Comparison of ENCODE assay signal across 1 cellular context in the genomic region with DNA sequence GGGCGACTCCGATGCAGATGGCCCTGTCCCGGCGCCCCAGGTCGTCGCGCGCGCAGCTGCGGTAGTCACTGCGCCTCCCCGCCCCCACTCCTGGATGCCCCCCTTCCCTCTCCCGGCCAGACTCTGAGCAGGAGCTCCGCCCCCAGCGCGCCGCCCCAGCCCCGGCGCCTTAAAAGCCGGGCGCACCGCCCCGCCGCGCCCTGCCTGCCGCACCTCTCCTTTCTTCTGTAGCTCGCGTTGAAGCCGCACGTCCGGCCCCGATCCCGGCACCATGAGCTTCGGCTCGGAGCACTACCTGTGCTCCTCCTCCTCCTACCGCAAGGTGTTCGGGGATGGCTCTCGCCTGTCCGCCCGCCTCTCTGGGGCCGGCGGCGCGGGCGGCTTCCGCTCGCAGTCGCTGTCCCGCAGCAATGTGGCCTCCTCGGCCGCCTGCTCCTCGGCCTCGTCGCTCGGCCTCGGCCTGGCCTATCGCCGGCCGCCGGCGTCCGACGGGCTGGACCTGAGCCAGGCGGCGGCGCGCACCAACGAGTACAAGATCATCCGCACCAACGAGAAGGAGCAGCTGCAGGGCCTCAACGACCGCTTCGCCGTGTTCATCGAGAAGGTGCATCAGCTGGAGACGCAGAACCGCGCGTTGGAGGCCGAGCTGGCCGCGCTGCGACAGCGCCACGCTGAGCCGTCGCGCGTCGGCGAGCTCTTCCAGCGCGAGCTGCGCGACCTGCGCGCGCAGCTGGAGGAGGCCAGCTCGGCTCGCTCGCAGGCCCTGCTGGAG.
TF ChIP-seq lines count a peak whose summit lies in the region.

A gene (plus strand): TSS at position 198 of the 772 bp plus-strand sequence. CDS start 74 bp downstream, at position 272.

TF ChIP-seq in HEK293, 187 proteins besides CTCF, POLR2A, EP300 and RAD21 (continued from another document and continues in another):
- TF ChIP-seq, protein P1, sequence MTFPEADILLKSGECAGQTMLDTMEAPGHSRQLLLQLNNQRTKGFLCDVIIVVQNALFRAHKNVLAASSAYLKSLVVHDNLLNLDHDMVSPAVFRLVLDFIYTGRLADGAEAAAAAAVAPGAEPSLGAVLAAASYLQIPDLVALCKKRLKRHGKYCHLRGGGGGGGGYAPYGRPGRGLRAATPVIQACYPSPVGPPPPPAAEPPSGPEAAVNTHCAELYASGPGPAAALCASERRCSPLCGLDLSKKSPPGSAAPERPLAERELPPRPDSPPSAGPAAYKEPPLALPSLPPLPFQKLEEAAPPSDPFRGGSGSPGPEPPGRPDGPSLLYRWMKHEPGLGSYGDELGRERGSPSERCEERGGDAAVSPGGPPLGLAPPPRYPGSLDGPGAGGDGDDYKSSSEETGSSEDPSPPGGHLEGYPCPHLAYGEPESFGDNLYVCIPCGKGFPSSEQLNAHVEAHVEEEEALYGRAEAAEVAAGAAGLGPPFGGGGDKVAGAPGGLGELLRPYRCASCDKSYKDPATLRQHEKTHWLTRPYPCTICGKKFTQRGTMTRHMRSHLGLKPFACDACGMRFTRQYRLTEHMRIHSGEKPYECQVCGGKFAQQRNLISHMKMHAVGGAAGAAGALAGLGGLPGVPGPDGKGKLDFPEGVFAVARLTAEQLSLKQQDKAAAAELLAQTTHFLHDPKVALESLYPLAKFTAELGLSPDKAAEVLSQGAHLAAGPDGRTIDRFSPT (tag by site-specific recombination; IDR thresholded peaks at IDR 0.05): no peak
- TF ChIP-seq, protein P2, sequence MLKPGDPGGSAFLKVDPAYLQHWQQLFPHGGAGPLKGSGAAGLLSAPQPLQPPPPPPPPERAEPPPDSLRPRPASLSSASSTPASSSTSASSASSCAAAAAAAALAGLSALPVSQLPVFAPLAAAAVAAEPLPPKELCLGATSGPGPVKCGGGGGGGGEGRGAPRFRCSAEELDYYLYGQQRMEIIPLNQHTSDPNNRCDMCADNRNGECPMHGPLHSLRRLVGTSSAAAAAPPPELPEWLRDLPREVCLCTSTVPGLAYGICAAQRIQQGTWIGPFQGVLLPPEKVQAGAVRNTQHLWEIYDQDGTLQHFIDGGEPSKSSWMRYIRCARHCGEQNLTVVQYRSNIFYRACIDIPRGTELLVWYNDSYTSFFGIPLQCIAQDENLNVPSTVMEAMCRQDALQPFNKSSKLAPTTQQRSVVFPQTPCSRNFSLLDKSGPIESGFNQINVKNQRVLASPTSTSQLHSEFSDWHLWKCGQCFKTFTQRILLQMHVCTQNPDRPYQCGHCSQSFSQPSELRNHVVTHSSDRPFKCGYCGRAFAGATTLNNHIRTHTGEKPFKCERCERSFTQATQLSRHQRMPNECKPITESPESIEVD (tag by site-specific recombination; IDR thresholded peaks at IDR 0.05): no peak
- TF ChIP-seq GLI4 (tag by site-specific recombination; IDR thresholded peaks at IDR 0.05) (no peak), ZNF658 (tag by site-specific recombination; IDR thresholded peaks at IDR 0.05) (no peak), ZNF354C (tag by site-specific recombination; IDR thresholded peaks at IDR 0.05; ENCODE audit: borderline replicate concordance, low read depth) (no peak), ZNF324 (tag by site-specific recombination; IDR thresholded peaks at IDR 0.05) (no peak), ZNF510 (tag by site-specific recombination; IDR thresholded peaks at IDR 0.05; ENCODE audit: insufficient replicate concordance) (no peak), ZNF433 (tag by site-specific recombination; IDR thresholded peaks at IDR 0.05; ENCODE audit: low read depth) (no peak), SCRT2 (tag by site-specific recombination; IDR thresholded peaks at IDR 0.05) (no peak), ZIC2 (tag by site-specific recombination; IDR thresholded peaks at IDR 0.05) (0 out of 2 replicates have a peak, but pooled peaks have one; percentile 9), ZNF121 (tag by site-specific recombination; IDR thresholded peaks at IDR 0.05) (no peak), ZNF292 (tag by site-specific recombination; IDR thresholded peaks at IDR 0.05; ENCODE audit: borderline replicate concordance, low read depth) (no peak), KLF8 (tag by site-specific recombination; IDR thresholded peaks at IDR 0.05) (no peak), ZNF664 (tag by site-specific recombination; IDR thresholded peaks at IDR 0.05) (no peak), ZNF561 (tag by site-specific recombination; IDR thresholded peaks at IDR 0.05; ENCODE audit: borderline replicate concordance) (no peak; the same call in 1 of the 2 replicates), ZNF626 (tag by site-specific recombination; IDR thresholded peaks at IDR 0.05) (no peak), ZNF24 (tag by site-specific recombination; IDR thresholded peaks at IDR 0.05) (no peak), GLIS1 (tag by site-specific recombination; IDR thresholded peaks at IDR 0.05) (no peak; the same call in 1 of the 2 replicates), GFI1B (tag by site-specific recombination; IDR thresholded peaks at IDR 0.05) (no peak), KLF1 (tag by site-specific recombination; IDR thresholded peaks at IDR 0.05) (peak; percentile 61; the same call in 1 of the 2 replicates), KLF10 (tag by site-specific recombination; IDR thresholded peaks at IDR 0.05) (0 out of 2 replicates have a peak, but pooled peaks have one; percentile 24), ZNF133 (tag by site-specific recombination; IDR thresholded peaks at IDR 0.05) (no peak), ZNF792 (tag by site-specific recombination; IDR thresholded peaks at IDR 0.05) (no peak), ZNF16 (tag by site-specific recombination; IDR thresholded peaks at IDR 0.05; ENCODE audit: low read depth) (no peak), ZNF157 (tag by site-specific recombination; IDR thresholded peaks at IDR 0.05) (no peak), ZNF175 (tag by site-specific recombination; IDR thresholded peaks at IDR 0.05) (no peak), ZNF391 (tag by site-specific recombination; IDR thresholded peaks at IDR 0.05; ENCODE audit: borderline replicate concordance, low read depth) (no peak), ZBTB7A (tag by site-specific recombination; IDR thresholded peaks at IDR 0.05; ENCODE audit: low read depth) (no peak), ZBTB21 (tag by site-specific recombination; IDR thresholded peaks at IDR 0.05) (no peak), ZSCAN30 (tag by site-specific recombination; IDR thresholded peaks at IDR 0.05) (no peak; the same call in 1 of the 2 replicates)
- TF ChIP-seq, protein P3, sequence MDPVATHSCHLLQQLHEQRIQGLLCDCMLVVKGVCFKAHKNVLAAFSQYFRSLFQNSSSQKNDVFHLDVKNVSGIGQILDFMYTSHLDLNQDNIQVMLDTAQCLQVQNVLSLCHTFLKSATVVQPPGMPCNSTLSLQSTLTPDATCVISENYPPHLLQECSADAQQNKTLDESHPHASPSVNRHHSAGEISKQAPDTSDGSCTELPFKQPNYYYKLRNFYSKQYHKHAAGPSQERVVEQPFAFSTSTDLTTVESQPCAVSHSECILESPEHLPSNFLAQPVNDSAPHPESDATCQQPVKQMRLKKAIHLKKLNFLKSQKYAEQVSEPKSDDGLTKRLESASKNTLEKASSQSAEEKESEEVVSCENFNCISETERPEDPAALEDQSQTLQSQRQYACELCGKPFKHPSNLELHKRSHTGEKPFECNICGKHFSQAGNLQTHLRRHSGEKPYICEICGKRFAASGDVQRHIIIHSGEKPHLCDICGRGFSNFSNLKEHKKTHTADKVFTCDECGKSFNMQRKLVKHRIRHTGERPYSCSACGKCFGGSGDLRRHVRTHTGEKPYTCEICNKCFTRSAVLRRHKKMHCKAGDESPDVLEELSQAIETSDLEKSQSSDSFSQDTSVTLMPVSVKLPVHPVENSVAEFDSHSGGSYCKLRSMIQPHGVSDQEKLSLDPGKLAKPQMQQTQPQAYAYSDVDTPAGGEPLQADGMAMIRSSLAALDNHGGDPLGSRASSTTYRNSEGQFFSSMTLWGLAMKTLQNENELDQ (tag by site-specific recombination; IDR thresholded peaks at IDR 0.05; ENCODE audit: low read depth): no peak
- TF ChIP-seq, protein P4, sequence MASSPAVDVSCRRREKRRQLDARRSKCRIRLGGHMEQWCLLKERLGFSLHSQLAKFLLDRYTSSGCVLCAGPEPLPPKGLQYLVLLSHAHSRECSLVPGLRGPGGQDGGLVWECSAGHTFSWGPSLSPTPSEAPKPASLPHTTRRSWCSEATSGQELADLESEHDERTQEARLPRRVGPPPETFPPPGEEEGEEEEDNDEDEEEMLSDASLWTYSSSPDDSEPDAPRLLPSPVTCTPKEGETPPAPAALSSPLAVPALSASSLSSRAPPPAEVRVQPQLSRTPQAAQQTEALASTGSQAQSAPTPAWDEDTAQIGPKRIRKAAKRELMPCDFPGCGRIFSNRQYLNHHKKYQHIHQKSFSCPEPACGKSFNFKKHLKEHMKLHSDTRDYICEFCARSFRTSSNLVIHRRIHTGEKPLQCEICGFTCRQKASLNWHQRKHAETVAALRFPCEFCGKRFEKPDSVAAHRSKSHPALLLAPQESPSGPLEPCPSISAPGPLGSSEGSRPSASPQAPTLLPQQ (tag by site-specific recombination; IDR thresholded peaks at IDR 0.05): peak; percentile 73
- TF ChIP-seq, protein P5, sequence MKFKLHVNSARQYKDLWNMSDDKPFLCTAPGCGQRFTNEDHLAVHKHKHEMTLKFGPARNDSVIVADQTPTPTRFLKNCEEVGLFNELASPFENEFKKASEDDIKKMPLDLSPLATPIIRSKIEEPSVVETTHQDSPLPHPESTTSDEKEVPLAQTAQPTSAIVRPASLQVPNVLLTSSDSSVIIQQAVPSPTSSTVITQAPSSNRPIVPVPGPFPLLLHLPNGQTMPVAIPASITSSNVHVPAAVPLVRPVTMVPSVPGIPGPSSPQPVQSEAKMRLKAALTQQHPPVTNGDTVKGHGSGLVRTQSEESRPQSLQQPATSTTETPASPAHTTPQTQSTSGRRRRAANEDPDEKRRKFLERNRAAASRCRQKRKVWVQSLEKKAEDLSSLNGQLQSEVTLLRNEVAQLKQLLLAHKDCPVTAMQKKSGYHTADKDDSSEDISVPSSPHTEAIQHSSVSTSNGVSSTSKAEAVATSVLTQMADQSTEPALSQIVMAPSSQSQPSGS (tag by site-specific recombination; IDR thresholded peaks at IDR 0.05; ENCODE audit: low read depth): no peak
- TF ChIP-seq, protein P6, sequence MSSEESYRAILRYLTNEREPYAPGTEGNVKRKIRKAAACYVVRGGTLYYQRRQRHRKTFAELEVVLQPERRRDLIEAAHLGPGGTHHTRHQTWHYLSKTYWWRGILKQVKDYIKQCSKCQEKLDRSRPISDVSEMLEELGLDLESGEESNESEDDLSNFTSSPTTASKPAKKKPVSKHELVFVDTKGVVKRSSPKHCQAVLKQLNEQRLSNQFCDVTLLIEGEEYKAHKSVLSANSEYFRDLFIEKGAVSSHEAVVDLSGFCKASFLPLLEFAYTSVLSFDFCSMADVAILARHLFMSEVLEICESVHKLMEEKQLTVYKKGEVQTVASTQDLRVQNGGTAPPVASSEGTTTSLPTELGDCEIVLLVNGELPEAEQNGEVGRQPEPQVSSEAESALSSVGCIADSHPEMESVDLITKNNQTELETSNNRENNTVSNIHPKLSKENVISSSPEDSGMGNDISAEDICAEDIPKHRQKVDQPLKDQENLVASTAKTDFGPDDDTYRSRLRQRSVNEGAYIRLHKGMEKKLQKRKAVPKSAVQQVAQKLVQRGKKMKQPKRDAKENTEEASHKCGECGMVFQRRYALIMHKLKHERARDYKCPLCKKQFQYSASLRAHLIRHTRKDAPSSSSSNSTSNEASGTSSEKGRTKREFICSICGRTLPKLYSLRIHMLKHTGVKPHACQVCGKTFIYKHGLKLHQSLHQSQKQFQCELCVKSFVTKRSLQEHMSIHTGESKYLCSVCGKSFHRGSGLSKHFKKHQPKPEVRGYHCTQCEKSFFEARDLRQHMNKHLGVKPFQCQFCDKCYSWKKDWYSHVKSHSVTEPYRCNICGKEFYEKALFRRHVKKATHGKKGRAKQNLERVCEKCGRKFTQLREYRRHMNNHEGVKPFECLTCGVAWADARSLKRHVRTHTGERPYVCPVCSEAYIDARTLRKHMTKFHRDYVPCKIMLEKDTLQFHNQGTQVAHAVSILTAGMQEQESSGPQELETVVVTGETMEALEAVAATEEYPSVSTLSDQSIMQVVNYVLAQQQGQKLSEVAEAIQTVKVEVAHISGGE (tag by site-specific recombination; conservative IDR thresholded peaks at IDR 0.05; ENCODE audit: low read depth): no peak
- TF ChIP-seq, protein P7, sequence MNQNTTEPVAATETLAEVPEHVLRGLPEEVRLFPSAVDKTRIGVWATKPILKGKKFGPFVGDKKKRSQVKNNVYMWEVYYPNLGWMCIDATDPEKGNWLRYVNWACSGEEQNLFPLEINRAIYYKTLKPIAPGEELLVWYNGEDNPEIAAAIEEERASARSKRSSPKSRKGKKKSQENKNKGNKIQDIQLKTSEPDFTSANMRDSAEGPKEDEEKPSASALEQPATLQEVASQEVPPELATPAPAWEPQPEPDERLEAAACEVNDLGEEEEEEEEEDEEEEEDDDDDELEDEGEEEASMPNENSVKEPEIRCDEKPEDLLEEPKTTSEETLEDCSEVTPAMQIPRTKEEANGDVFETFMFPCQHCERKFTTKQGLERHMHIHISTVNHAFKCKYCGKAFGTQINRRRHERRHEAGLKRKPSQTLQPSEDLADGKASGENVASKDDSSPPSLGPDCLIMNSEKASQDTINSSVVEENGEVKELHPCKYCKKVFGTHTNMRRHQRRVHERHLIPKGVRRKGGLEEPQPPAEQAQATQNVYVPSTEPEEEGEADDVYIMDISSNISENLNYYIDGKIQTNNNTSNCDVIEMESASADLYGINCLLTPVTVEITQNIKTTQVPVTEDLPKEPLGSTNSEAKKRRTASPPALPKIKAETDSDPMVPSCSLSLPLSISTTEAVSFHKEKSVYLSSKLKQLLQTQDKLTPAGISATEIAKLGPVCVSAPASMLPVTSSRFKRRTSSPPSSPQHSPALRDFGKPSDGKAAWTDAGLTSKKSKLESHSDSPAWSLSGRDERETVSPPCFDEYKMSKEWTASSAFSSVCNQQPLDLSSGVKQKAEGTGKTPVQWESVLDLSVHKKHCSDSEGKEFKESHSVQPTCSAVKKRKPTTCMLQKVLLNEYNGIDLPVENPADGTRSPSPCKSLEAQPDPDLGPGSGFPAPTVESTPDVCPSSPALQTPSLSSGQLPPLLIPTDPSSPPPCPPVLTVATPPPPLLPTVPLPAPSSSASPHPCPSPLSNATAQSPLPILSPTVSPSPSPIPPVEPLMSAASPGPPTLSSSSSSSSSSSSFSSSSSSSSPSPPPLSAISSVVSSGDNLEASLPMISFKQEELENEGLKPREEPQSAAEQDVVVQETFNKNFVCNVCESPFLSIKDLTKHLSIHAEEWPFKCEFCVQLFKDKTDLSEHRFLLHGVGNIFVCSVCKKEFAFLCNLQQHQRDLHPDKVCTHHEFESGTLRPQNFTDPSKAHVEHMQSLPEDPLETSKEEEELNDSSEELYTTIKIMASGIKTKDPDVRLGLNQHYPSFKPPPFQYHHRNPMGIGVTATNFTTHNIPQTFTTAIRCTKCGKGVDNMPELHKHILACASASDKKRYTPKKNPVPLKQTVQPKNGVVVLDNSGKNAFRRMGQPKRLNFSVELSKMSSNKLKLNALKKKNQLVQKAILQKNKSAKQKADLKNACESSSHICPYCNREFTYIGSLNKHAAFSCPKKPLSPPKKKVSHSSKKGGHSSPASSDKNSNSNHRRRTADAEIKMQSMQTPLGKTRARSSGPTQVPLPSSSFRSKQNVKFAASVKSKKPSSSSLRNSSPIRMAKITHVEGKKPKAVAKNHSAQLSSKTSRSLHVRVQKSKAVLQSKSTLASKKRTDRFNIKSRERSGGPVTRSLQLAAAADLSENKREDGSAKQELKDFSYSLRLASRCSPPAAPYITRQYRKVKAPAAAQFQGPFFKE (tag by site-specific recombination; IDR thresholded peaks at IDR 0.05; ENCODE audit: borderline replicate concordance): no peak
